Comparison of ENCODE assay signal across 2 cellular contexts in genomic region chr7:150958071-150958552, GRCh38.
A peak's percentile ranks its signal among the peaks of the same experiment; 100 is the strongest.
TF ChIP-seq lines count a peak whose summit lies in the region.

No MANE protein-coding gene starts in this region.

TF ChIP-seq in GM23338, 12 proteins besides CTCF, POLR2A, EP300 and RAD21:
- TF ChIP-seq STAT1 (IDR thresholded peaks at IDR 0.05; ENCODE audit: unreplicated experiment): no peak
- no peak for TF ChIP-seq JUNB (IDR thresholded peaks at IDR 0.05; ENCODE audit: unreplicated experiment)
- TF ChIP-seq, protein P1, sequence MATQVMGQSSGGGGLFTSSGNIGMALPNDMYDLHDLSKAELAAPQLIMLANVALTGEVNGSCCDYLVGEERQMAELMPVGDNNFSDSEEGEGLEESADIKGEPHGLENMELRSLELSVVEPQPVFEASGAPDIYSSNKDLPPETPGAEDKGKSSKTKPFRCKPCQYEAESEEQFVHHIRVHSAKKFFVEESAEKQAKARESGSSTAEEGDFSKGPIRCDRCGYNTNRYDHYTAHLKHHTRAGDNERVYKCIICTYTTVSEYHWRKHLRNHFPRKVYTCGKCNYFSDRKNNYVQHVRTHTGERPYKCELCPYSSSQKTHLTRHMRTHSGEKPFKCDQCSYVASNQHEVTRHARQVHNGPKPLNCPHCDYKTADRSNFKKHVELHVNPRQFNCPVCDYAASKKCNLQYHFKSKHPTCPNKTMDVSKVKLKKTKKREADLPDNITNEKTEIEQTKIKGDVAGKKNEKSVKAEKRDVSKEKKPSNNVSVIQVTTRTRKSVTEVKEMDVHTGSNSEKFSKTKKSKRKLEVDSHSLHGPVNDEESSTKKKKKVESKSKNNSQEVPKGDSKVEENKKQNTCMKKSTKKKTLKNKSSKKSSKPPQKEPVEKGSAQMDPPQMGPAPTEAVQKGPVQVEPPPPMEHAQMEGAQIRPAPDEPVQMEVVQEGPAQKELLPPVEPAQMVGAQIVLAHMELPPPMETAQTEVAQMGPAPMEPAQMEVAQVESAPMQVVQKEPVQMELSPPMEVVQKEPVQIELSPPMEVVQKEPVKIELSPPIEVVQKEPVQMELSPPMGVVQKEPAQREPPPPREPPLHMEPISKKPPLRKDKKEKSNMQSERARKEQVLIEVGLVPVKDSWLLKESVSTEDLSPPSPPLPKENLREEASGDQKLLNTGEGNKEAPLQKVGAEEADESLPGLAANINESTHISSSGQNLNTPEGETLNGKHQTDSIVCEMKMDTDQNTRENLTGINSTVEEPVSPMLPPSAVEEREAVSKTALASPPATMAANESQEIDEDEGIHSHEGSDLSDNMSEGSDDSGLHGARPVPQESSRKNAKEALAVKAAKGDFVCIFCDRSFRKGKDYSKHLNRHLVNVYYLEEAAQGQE (IDR thresholded peaks at IDR 0.05; ENCODE audit: unreplicated experiment): no peak
- no peak for TF ChIP-seq POLR2AphosphoS5 (IDR thresholded peaks at IDR 0.05; ENCODE audit: low read depth)
- no peak for TF ChIP-seq ZNF331 (CRISPR knock-in tag; IDR thresholded peaks at IDR 0.05; ENCODE audit: low read depth)
- no peak for TF ChIP-seq CREB1 (CRISPR knock-in tag; IDR thresholded peaks at IDR 0.05; ENCODE audit: low read depth)
- TF ChIP-seq ZNF114 (CRISPR knock-in tag; IDR thresholded peaks at IDR 0.05): no peak
- TF ChIP-seq, protein P2, sequence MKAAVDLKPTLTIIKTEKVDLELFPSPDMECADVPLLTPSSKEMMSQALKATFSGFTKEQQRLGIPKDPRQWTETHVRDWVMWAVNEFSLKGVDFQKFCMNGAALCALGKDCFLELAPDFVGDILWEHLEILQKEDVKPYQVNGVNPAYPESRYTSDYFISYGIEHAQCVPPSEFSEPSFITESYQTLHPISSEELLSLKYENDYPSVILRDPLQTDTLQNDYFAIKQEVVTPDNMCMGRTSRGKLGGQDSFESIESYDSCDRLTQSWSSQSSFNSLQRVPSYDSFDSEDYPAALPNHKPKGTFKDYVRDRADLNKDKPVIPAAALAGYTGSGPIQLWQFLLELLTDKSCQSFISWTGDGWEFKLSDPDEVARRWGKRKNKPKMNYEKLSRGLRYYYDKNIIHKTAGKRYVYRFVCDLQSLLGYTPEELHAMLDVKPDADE (IDR thresholded peaks at IDR 0.05): no peak
- no peak for TF ChIP-seq EZH2phosphoT487 (IDR thresholded peaks at IDR 0.05; ENCODE audit: unreplicated experiment)
- TF ChIP-seq NANOG (IDR thresholded peaks at IDR 0.05; ENCODE audit: borderline replicate concordance): no peak

TF ChIP-seq in endothelial cell of umbilical vein, 7 proteins besides CTCF, POLR2A, EP300 and RAD21:
- TF ChIP-seq GATA2 (IDR thresholded peaks at IDR 0.05; ENCODE audit: insufficient read depth, insufficient read length, low read depth, low read length) (no peak), EZH2 (IDR thresholded peaks at IDR 0.05; ENCODE audit: borderline replicate concordance, low read depth, low read length, severe bottlenecking) (peak; percentile 70)
